ENCODE assay signal across 24 cellular contexts in the genomic region with DNA sequence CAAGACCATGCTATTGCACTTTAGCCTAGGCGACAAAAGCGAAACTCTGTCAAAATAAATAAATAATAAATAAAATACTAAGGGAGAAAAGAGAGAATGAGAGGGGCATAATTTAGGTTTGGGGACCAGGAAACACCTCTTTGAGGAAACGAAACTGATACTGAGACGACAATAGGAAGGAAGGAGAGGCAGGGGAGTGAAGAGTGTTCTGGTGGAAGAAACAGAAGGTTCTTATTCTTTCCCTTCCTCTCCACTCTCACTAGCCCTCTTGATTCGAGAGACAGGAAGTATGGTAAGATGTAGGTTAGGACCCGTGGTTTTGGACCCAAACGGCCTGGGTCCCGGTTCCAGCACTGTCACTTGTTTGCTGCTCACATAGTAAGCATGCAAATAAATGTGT. TPM values are rescaled to one million over a fixed set of nuclear protein-coding genes. Genes with fewer than 3 reads are reported as not detected.
"Had no signal": no experiment of that assay in that cellular context is flagged by ENCODE, and none has a peak within 500 bp of the region (broad histone marks: within the 10 kb centered on the region; RNA-seq: fewer than 3 reads in every experiment).

No MANE protein-coding gene starts in this region.

- DNase-seq: activated CD4-positive, alpha-beta T cell treated with anti-CD3 and anti-CD28 coated beads, Interleukin-2, amount 50 U/mL, for 4 hours; activated CD4-positive, CD25-positive, alpha-beta regulatory T cell treated with anti-CD3 and anti-CD28 coated beads, Interleukin-2, amount 50 U/mL, for 72 hours; activated CD8-positive, alpha-beta memory T cell treated with anti-CD3 and anti-CD28 coated beads, Interleukin-2, amount 50 U/mL, for 48 hours; activated gamma-delta T cell; activated T-cell treated with anti-CD3 and anti-CD28 coated beads, Interleukin-2, amount 50 U/mL, for 72 hours; central memory CD4-positive, alpha-beta T cell; hypothalamus; kidney; left lung; mucosa of descending colon; naive thymus-derived CD8-positive, alpha-beta T cell; nucleus accumbens; right cardiac atrium; small intestine; stimulated activated CD4-positive, alpha-beta T cell treated with anti-CD3 and anti-CD28 coated beads, Interleukin-4, amount 100 ng/mL, for 24 hours; stimulated activated naive CD8-positive, alpha-beta T cell treated with anti-CD3 and anti-CD28 coated beads, Interleukin-15, Interleukin-2, amounts not matched to agents 100 U/mL and 50 U/mL, for 24 hours; T-helper 9 cell; trophoblast cell had no signal

- ATAC-seq: activated T-cell treated with anti-CD3 and anti-CD28 coated beads, Interleukin-2, amount 50 U/mL, for 72 hours; esophagus mucosa; left lung; mucosa of descending colon; naive thymus-derived CD8-positive, alpha-beta T cell; right cardiac atrium; stimulated activated naive CD8-positive, alpha-beta T cell treated with anti-CD3 and anti-CD28 coated beads, Interleukin-15, Interleukin-2, amounts not matched to agents 100 U/mL and 50 U/mL, for 24 hours had no signal

- H3K9me3 ChIP-seq: left lung, mucosa of descending colon had no signal

- H3K27ac ChIP-seq: coronary artery, left lung had no signal

- H3K36me3 Mint-ChIP-seq: activated naive CD8-positive, alpha-beta T cell; brain had no signal

- H3K4me3 ChIP-seq: coronary artery, left lung, mucosa of descending colon had no signal

- H3K9me3 Mint-ChIP-seq: activated T-cell treated with anti-CD3 and anti-CD28 coated beads, Interleukin-2, amount 50 U/mL, for 72 hours; brain; naive thymus-derived CD8-positive, alpha-beta T cell had no signal

- H3K27ac Mint-ChIP-seq: activated naive CD8-positive, alpha-beta T cell; activated T-cell treated with anti-CD3 and anti-CD28 coated beads, Interleukin-2, amount 50 U/mL, for 72 hours; naive thymus-derived CD8-positive, alpha-beta T cell; progenitor cell of endocrine pancreas had no signal

- H3K36me3 ChIP-seq: left lung had no signal

RNA-seq across cellular contexts. Expression of gene NKAIN1, which starts 1.6 kb away (rescaled TPM):
- total RNA-seq: activated T-cell treated with anti-CD3 and anti-CD28 coated beads, Interleukin-2, amount 50 U/mL, for 72 hours; glomerular endothelial cell; left lung; naive thymus-derived CD8-positive, alpha-beta T cell; right cardiac atrium had no signal
